Comparison of ENCODE assay signal across 9 cellular contexts in the genomic region with DNA sequence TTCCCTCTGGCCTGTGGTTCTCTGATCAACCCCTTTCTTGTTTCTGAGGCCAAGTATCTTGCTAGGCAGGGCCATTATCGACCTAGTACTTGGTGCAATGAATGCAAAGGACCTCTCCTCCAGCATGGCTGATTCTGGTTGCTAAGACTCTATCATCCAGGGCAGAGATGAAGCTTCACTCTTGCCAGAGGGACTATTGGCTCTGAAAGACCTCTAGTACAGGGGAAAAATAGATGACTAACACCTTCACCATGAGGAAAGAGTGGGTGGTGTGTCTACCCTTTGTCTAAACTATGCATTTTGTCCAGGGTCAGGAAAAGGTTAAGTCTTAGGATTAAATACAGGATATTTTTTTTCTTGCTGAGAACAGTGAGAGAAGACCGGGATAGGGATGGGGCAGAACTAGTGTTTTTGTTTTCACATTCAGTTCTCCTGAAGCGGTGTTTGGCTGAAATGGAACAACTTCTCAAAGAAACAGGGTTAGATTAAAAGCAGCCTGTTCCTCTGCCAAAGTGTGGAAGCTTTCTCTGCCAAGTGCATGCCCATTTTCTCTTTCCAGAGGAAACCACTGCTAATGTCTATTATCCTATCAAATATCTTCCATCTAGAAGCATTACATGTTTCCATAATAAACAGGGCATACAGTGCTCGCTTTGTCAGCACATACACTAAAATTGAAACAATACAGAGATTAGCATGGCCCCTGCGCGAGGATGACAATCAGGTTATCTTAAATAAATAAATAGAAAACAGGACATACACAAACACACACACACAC. TPM values are rescaled to one million over a fixed set of nuclear protein-coding genes. Genes with fewer than 3 reads are reported as not detected.
DNase-seq lines count a peak whose midpoint lies in the region; ATAC-seq, FAIRE-seq and TF ChIP-seq lines count a peak whose summit lies in the region.
"Had no signal": no experiment of that assay in that cellular context is flagged by ENCODE, and none has a peak within 500 bp of the region (broad histone marks: within the 10 kb centered on the region; RNA-seq: fewer than 3 reads in every experiment).

No MANE protein-coding gene starts in this region.

- H4K20me1 ChIP-seq in endothelial cell of umbilical vein (replicated peaks; ENCODE audit: control insufficient read depth, extremely low read depth, insufficient read depth, low read length) (no peaks in the 10 kb centered on the region), osteoblast (ENCODE audit: insufficient read depth, low read length) (no peaks in the 10 kb centered on the region), H9 (ENCODE audit: control insufficient read depth, insufficient read depth, insufficient read length) (no peaks in the 10 kb centered on the region)

- H4K8ac ChIP-seq in H9 (replicated peaks; ENCODE audit: insufficient read length, low read depth, low read length): no peak overlapping the region

- H3K4me1 ChIP-seq in endothelial cell of umbilical vein (ENCODE audit: control insufficient read depth, extremely low read depth, insufficient read depth, low read length) (peaks cover 54% of the 10 kb centered on the region), osteoblast (ENCODE audit: insufficient read depth, low read length) (peaks cover 66% of the 10 kb centered on the region), H9 (ENCODE audit: insufficient read depth, low read length) (peaks cover 7% of the 10 kb centered on the region; the same call in 1 of the 2 replicates)

- CTCF ChIA-PET in endothelial cell of umbilical vein (lab: Charles Lee): interaction anchor here (1.0 to 3.3 kb wide), 6 partner anchors 10 to 64 kb away, joined by 3 to 17 read pairs (median 6); a partner anchor contains a TSS

- H3K27me3 ChIP-seq in endothelial cell of umbilical vein (ENCODE audit: control insufficient read depth in 2 of 2, insufficient read depth in 2 of 2, low read length in 2 of 2) (no peaks in the 10 kb centered on the region), osteoblast (ENCODE audit: insufficient read depth, low read length) (no peaks in the 10 kb centered on the region), H9 (ENCODE audit: insufficient read depth, low read length) (no peaks in the 10 kb centered on the region)

- H3K9ac ChIP-seq in endothelial cell of umbilical vein (replicated peaks; ENCODE audit: extremely low read depth, insufficient read depth, low read length) (peak overlapping the region; percentile 82), H9 (ENCODE audit: extremely low read depth, insufficient read length, low read length) (no peak overlapping the region)

- H3K4me3 Mint-ChIP-seq in H9: no peak overlapping the region

- H3K27ac Mint-ChIP-seq in H9: peak overlapping the region in 1 of 3 experiments; percentile 64; a peak in 2 of 7 replicates

- intact Hi-C loops in endothelial cell of umbilical vein (cut with micrococcal nuclease): loop anchor here (1.0 to 10.0 kb wide), 3 partner anchors 23 to 1036 kb away; a partner anchor contains a TSS

- H2BK12ac ChIP-seq in H9 (ENCODE audit: insufficient read length, low read depth, low read length): no peak overlapping the region

- peaks cover 6 to 54% (median 49%) of the 10 kb centered on the region in 3 experiments for H3K36me3 Mint-ChIP-seq in H9 (ENCODE audit: insufficient read depth in 1 of 3, low read depth in 3 of 3)

- H3K27ac ChIP-seq in endothelial cell of umbilical vein (ENCODE audit: insufficient read depth, low read depth, low read length): peak overlapping the region; percentile 98
- H3K27ac ChIP-seq in osteoblast (ENCODE audit: low read depth, low read length): peak overlapping the region; percentile 97
- H3K27ac ChIP-seq in H9 (ENCODE audit: insufficient read length, low read depth, low read length): no peak overlapping the region

- H4K91ac ChIP-seq in H9 (ENCODE audit: insufficient read length, low read depth, low read length): no peak overlapping the region

- no CpG with 5 or more reads among the region's 6 CpGs for WGBS in H9 (ENCODE audit: extremely low coverage, insufficient read length, low lambda C conversion rate)

- peaks cover 13 to 19% of the 10 kb centered on the region in 2 experiments for H3K36me3 ChIP-seq in endothelial cell of umbilical vein (ENCODE audit: control insufficient read depth in 2 of 2, extremely low read depth in 1 of 2, insufficient read depth in 2 of 2, low read length in 2 of 2)
- peaks cover 53% of the 10 kb centered on the region for H3K36me3 ChIP-seq in osteoblast (ENCODE audit: insufficient read depth, low read length)

- dilution Hi-C loops in endothelial cell of umbilical vein (cut with MboI; ENCODE audit: extremely low pct_ligation_motif_present, low sequenced_read_pairs): no loop called here

- TF ChIP-seq CTCF in endothelial cell of umbilical vein (IDR thresholded peaks at IDR 0.05; ENCODE audit: extremely low read depth in 1 of 2, insufficient read depth in 1 of 2, low read depth in 1 of 2, low read length in 2 of 2) (no peak), osteoblast (IDR thresholded peaks at IDR 0.05; ENCODE audit: extremely low read depth, low read depth, low read length) (no peak), H9 (conservative IDR thresholded peaks at IDR 0.05) (no peak)

- no peak overlapping the region for H2BK120ac ChIP-seq in H9 (ENCODE audit: low read depth, low read length, poor library complexity, severe bottlenecking)

- H3K23ac ChIP-seq in H9 (ENCODE audit: insufficient read length, low read depth, low read length): no peak overlapping the region

- H3K9me3 Mint-ChIP-seq in H9: no peaks in the 10 kb centered on the region

- H3K27me3 Mint-ChIP-seq in H9 (ENCODE audit: low read depth): no peaks in the 10 kb centered on the region; the same call in 1 of the 2 replicates

- H2BK15ac ChIP-seq in H9 (ENCODE audit: low read depth, low read length): no peak overlapping the region

- TF ChIP-seq POLR2A in endothelial cell of umbilical vein (IDR thresholded peaks at IDR 0.05; ENCODE audit: low read depth, low read length): no peak

- no peak overlapping the region for H3K4ac ChIP-seq in H9 (ENCODE audit: low read depth, low read length)

- H3K9me1 ChIP-seq in endothelial cell of umbilical vein (replicated peaks; ENCODE audit: control insufficient read depth, extremely low read depth, insufficient read depth, low read length): no peaks in the 10 kb centered on the region

- no peaks in the 10 kb centered on the region for H3K9me3 ChIP-seq in endothelial cell of umbilical vein (replicated peaks; ENCODE audit: control insufficient read depth, insufficient read depth, low read length)
- H3K9me3 ChIP-seq in osteoblast (ENCODE audit: low read depth, low read length): no peaks in the 10 kb centered on the region
- H3K9me3 ChIP-seq in H9 (ENCODE audit: control insufficient read depth, low read depth, low read length): no peaks in the 10 kb centered on the region

- H3K79me2 ChIP-seq in endothelial cell of umbilical vein (ENCODE audit: control insufficient read depth, insufficient read depth, low read length) (no peaks in the 10 kb centered on the region), osteoblast (ENCODE audit: insufficient read depth, low read length) (peaks cover 5% of the 10 kb centered on the region), H9 (ENCODE audit: insufficient read depth, low read length) (no peaks in the 10 kb centered on the region)

- H3K4me2 ChIP-seq in endothelial cell of umbilical vein (ENCODE audit: insufficient read depth, low read length) (peak overlapping the region; percentile 79), osteoblast (ENCODE audit: insufficient read depth, low read length) (peak overlapping the region; percentile 93), H9 (ENCODE audit: insufficient read depth, insufficient read length, low read length) (no peak overlapping the region)

- no peak overlapping the region for H3T11ph ChIP-seq in H9 (ENCODE audit: low read length)

- no peak overlapping the region for H4K5ac ChIP-seq in H9 (ENCODE audit: insufficient read length, low read depth, low read length)

- peak; percentile 95 for FAIRE-seq in endothelial cell of umbilical vein (lab: Jason Lieb, UNC)

- no peak overlapping the region for H3K18ac ChIP-seq in H9 (ENCODE audit: insufficient read length, low read depth, low read length)

- BruUV-seq in endothelial cell of umbilical vein (replicated peaks; lab: Mats Ljungman, UMichigan): TSS peak; percentile 1

- H3K23me2 ChIP-seq in H9 (ENCODE audit: insufficient read length, low read depth, low read length, poor library complexity, severe bottlenecking): peaks cover 16% of the 10 kb centered on the region

- peak; percentile 78 for DNase-seq in COLO829 (ENCODE audit: low spot score)
- peak; percentile 51 for DNase-seq in RKO (ENCODE audit: low spot score)
- peak; percentile 92 for DNase-seq in endothelial cell of umbilical vein (ENCODE audit: low read depth, low spot score)
- DNase-seq in osteoblast (ENCODE audit: insufficient read length, low spot score, missing footprints): peak; percentile 95
- DNase-seq in cerebellar cortex (ENCODE audit: low spot score): no peak
- DNase-seq in SIG-M5 (lab: John Stamatoyannopoulos, UW): no peak
- DNase-seq in H9: no peak
- DNase-seq: NCI-H2081 treated with DMSO at 0.1 percent for 48 hours had no signal

- no peaks in the 10 kb centered on the region for H3K79me1 ChIP-seq in H9 (ENCODE audit: insufficient read depth, low read depth, low read length, poor library complexity, severe bottlenecking)

- no peak overlapping the region for H3K56ac ChIP-seq in H9 (ENCODE audit: insufficient read length, low read depth, low read length)

- POLR2A ChIA-PET in endothelial cell of umbilical vein (lab: Charles Lee): no interaction called here

- H2AK5ac ChIP-seq in H9 (ENCODE audit: insufficient read length, low read length): no peak overlapping the region

- H2BK20ac ChIP-seq in H9 (ENCODE audit: low read depth, low read length, poor library complexity, severe bottlenecking): no peak overlapping the region

- peaks cover 26 to 32% of the 10 kb centered on the region in 2 experiments for H3K4me1 Mint-ChIP-seq in H9

- no peak for ATAC-seq in HG03342 (IDR thresholded peaks at IDR 0.05; ENCODE audit: unreplicated experiment)

- no peak overlapping the region for H2BK5ac ChIP-seq in H9 (ENCODE audit: insufficient read length, low read length)

- no peak overlapping the region for H2AFZ ChIP-seq in endothelial cell of umbilical vein (ENCODE audit: low read depth, low read length)
- no peak overlapping the region for H2AFZ ChIP-seq in osteoblast (ENCODE audit: low read length)
- no peak overlapping the region for H2AFZ ChIP-seq in H9 (ENCODE audit: low read length)

- peak overlapping the region in 1 of 3 experiments; percentile 36 for H3K4me3 ChIP-seq in endothelial cell of umbilical vein (replicated peaks in 1 of 3; ENCODE audit: insufficient read depth in 1 of 3, low read depth in 1 of 3, low read length in 3 of 3)
- H3K4me3 ChIP-seq in osteoblast (ENCODE audit: insufficient read depth, low read length): peak overlapping the region; percentile 36

- no peak overlapping the region for H3K14ac ChIP-seq in H9 (ENCODE audit: insufficient read depth, low read length)

RNA-seq across cellular contexts. Expression of a gene that starts 5.0 kb away (rescaled TPM):
- total RNA-seq in endothelial cell of umbilical vein (30.3 and 33.9 TPM in 2 replicates), osteoblast (5.3 and 6.9 TPM in 2 replicates), H9 (2021) (46.8 and 56.8 TPM in 2 replicates)
- 41.9 and 55.4 TPM in 2 replicates for polyA plus RNA-seq in endothelial cell of umbilical vein
- polyA plus RNA-seq in endothelial cell of umbilical vein (2011; cell fraction: cytosol; rRNA removed): 30.6 and 32.7 TPM in 2 replicates
- 20.6 and 21.5 TPM in 2 replicates for polyA plus RNA-seq in endothelial cell of umbilical vein (2011; cell fraction: nucleus; rRNA removed)
- polyA plus RNA-seq in endothelial cell of umbilical vein (2012): 19.4 and 24.2 TPM in 2 replicates
- polyA minus RNA-seq in endothelial cell of umbilical vein: 10.8 and 20.8 TPM in 2 replicates
- polyA minus RNA-seq in endothelial cell of umbilical vein (2011; cell fraction: cytosol; rRNA and poly(A)+ RNA removed): 35.0 TPM
- polyA minus RNA-seq in endothelial cell of umbilical vein (2011; cell fraction: nucleus; rRNA and poly(A)+ RNA removed): 18.0 and 18.9 TPM in 2 replicates

RNA-seq across cellular contexts. Expression of a gene that starts 23.8 kb away (rescaled TPM):
- total RNA-seq in endothelial cell of umbilical vein (22.7 and 28.8 TPM in 2 replicates), osteoblast (16.6 and 19.2 TPM in 2 replicates), H9 (2021) (8.2 and 8.5 TPM in 2 replicates)
- 22.5 and 24.0 TPM in 2 replicates for polyA plus RNA-seq in endothelial cell of umbilical vein
- polyA plus RNA-seq in endothelial cell of umbilical vein (2011; cell fraction: cytosol; rRNA removed): 32.7 and 34.4 TPM in 2 replicates
- 45.3 and 46.8 TPM in 2 replicates for polyA plus RNA-seq in endothelial cell of umbilical vein (2011; cell fraction: nucleus; rRNA removed)
- 22.1 and 26.8 TPM in 2 replicates for polyA plus RNA-seq in endothelial cell of umbilical vein (2012)
- 38.3 and 59.6 TPM in 2 replicates for polyA minus RNA-seq in endothelial cell of umbilical vein
- polyA minus RNA-seq in endothelial cell of umbilical vein (2011; cell fraction: cytosol; rRNA and poly(A)+ RNA removed): 2.0 TPM
- polyA minus RNA-seq in endothelial cell of umbilical vein (2011; cell fraction: nucleus; rRNA and poly(A)+ RNA removed): 25.6 and 26.1 TPM in 2 replicates

RNA-seq across cellular contexts. Expression of a gene that starts 33.4 kb away (rescaled TPM):
- total RNA-seq in endothelial cell of umbilical vein (24.4 and 26.9 TPM in 2 replicates), osteoblast (20.6 and 23.6 TPM in 2 replicates), H9 (2021) (22.6 and 24.5 TPM in 2 replicates)
- polyA plus RNA-seq in endothelial cell of umbilical vein: 16.7 and 21.7 TPM in 2 replicates
- 7.9 and 11.9 TPM in 2 replicates for polyA plus RNA-seq in endothelial cell of umbilical vein (2011; cell fraction: cytosol; rRNA removed)
- polyA plus RNA-seq in endothelial cell of umbilical vein (2011; cell fraction: nucleus; rRNA removed): 54.6 and 61.2 TPM in 2 replicates
- polyA plus RNA-seq in endothelial cell of umbilical vein (2012): 14.1 and 23.1 TPM in 2 replicates
- 16.5 and 20.9 TPM in 2 replicates for polyA minus RNA-seq in endothelial cell of umbilical vein
- polyA minus RNA-seq in endothelial cell of umbilical vein (2011; cell fraction: cytosol; rRNA and poly(A)+ RNA removed): 3.4 TPM
- polyA minus RNA-seq in endothelial cell of umbilical vein (2011; cell fraction: nucleus; rRNA and poly(A)+ RNA removed): 14.1 and 18.8 TPM in 2 replicates

RNA-seq across cellular contexts. Expression of a gene that starts 51.2 kb away (rescaled TPM):
- total RNA-seq in endothelial cell of umbilical vein (not detected in 2 replicates), osteoblast (not detected in 2 replicates), H9 (2021) (not detected in 2 replicates)
- not detected in 2 replicates for polyA plus RNA-seq in endothelial cell of umbilical vein
- not detected in 2 replicates for polyA plus RNA-seq in endothelial cell of umbilical vein (2011; cell fraction: cytosol; rRNA removed)
- polyA plus RNA-seq in endothelial cell of umbilical vein (2011; cell fraction: nucleus; rRNA removed): not detected in 2 replicates
- polyA plus RNA-seq in endothelial cell of umbilical vein (2012): not detected in 2 replicates
- polyA minus RNA-seq in endothelial cell of umbilical vein: not detected in 2 replicates
- polyA minus RNA-seq in endothelial cell of umbilical vein (2011; cell fraction: cytosol; rRNA and poly(A)+ RNA removed): not detected
- not detected in 2 replicates for polyA minus RNA-seq in endothelial cell of umbilical vein (2011; cell fraction: nucleus; rRNA and poly(A)+ RNA removed)

Comparison
In these comparisons a context has a peak if more than half of its experiments do, and no peak if none do; other contexts are left out.
1. DNase-seq: peak in COLO829 (single experiment), RKO (single experiment), endothelial cell of umbilical vein (single experiment) and osteoblast (single experiment); none in cerebellar cortex (single experiment), SIG-M5 (single experiment) and H9 (single experiment).